Comparison of ENCODE assay signal across 1 cellular context in genomic region chr1:222716393-222716792, GRCh38.
A peak's percentile ranks its signal among the peaks of the same experiment; 100 is the strongest.
TF ChIP-seq lines count a peak whose summit lies in the region.

No MANE protein-coding gene starts in this region.

TF ChIP-seq in K562, 482 proteins besides CTCF, POLR2A, EP300 and RAD21:
- TF ChIP-seq FOXJ3 (CRISPR knock-in tag; IDR thresholded peaks at IDR 0.05) (no peak), ZNF639 (CRISPR knock-in tag; conservative IDR thresholded peaks at IDR 0.05 in 1 of 2, IDR thresholded peaks at IDR 0.05 in 1 of 2) (no peak), ZBTB40 (IDR thresholded peaks at IDR 0.05) (peak; percentile 95), ZBTB40 (CRISPR knock-in tag; IDR thresholded peaks at IDR 0.05) (peak; percentile 91), NFIC (IDR thresholded peaks at IDR 0.05) (peak; percentile 27; the same call in 1 of the 2 replicates), ZNF584 (CRISPR knock-in tag; IDR thresholded peaks at IDR 0.05; ENCODE audit: low read depth) (no peak), TCFL5 (CRISPR knock-in tag; conservative IDR thresholded peaks at IDR 0.05) (no peak)
